In the genomic region with DNA sequence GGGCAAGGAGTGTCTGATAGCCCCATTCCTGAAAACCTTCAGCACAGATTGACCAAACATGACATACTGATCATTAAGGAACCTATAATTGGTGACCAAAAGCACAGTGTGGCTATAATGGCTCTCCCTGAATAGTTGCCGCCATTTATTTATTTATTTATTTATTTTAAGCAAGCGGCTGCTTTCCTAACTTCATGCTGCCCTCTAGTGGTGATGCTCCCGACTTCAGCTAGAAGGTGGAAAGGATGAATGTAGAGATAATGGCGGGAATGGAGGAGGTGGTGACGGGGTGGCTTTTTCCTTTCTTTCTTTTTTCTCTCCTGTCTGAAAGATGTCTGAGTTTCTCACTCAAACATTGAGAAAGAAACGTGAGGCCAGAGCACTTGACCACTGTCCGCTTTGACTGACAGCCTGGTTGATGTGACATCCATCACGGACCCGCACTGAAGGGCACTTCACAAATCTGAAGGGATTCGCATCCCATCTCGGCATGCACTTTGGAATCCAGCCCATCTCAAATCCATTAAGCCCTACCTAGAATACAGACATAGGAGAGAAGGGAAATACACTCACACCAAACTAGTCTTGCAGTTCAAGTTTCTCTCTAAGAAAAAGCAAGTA, we compare ENCODE assay signal across 8 cellular contexts.
DNase-seq lines count a peak whose midpoint lies in the region; ATAC-seq and TF ChIP-seq lines count a peak whose summit lies in the region.

No MANE protein-coding gene starts in this region.

- H3K27me3 ChIP-seq in breast epithelium, result no peaks in the 10 kb centered on the region

- ATAC-seq in HG02588 (IDR thresholded peaks at IDR 0.05; ENCODE audit: unreplicated experiment), result peak; percentile 50
- ATAC-seq in HG03025 (IDR thresholded peaks at IDR 0.05; ENCODE audit: low FRiP score, unreplicated experiment), result no peak

- peak overlapping the region in 1 of 3 donors; percentile 6 for H3K4me3 ChIP-seq in breast epithelium

- no peak for TF ChIP-seq POLR2A in breast epithelium (IDR thresholded peaks at IDR 0.05)

- peak; percentile 52 to 84 (median 78) for TF ChIP-seq CTCF in breast epithelium (IDR thresholded peaks at IDR 0.05)

- H3K27ac ChIP-seq in breast epithelium, result no peak overlapping the region

- intact Hi-C loops in breast epithelium (cut with DNase I; ENCODE audit: low total_unique reads), result no loop called here

- DNase-seq in GM04504 (ENCODE audit: low read depth) (peak; percentile 56), NCI-H146 treated with DMSO at 0.1 percent for 48 hours (lab: John Stamatoyannopoulos, UW; ENCODE audit: unreplicated experiment) (peak; percentile 85), T follicular helper cell (ENCODE audit: low read depth) (peak; percentile 6), breast epithelium (ENCODE audit: low spot score in 2 of 2) (peak; percentile 71 to 72), inferior parietal cortex (ENCODE audit: extremely low spot score) (peak; percentile 89)
- DNase-seq in stimulated activated CD4-positive, alpha-beta T cell treated with anti-CD3 and anti-CD28 coated beads, Interleukin-1b, Interleukin-23, amount 100 ng/mL, for 24 hours (ENCODE audit: low read depth in 4 of 4, low spot score in 1 of 4), result peak; percentile 9 to 32 (median 18)

- H3K4me1 ChIP-seq in breast epithelium, result no peaks in the 10 kb centered on the region

- H3K9me3 ChIP-seq in breast epithelium, result no peaks in the 10 kb centered on the region

- H3K36me3 ChIP-seq in breast epithelium, result no peaks in the 10 kb centered on the region

Comparison
In these comparisons a context has a peak if more than half of its experiments do, and no peak if none do; other contexts are left out.
1. DNase-seq: peak in every context shown above with its lines; median percentile 89 in inferior parietal cortex; 85 in NCI-H146 treated with DMSO at 0.1 percent for 48 hours; 72 in breast epithelium; 56 in GM04504; 18 in stimulated activated CD4-positive, alpha-beta T cell treated with anti-CD3 and anti-CD28 coated beads, Interleukin-1b, Interleukin-23, amount 100 ng/mL, for 24 hours; 6 in T follicular helper cell.